ENCODE assay signal across 15 cellular contexts in genomic region chr7:494261-494687, GRCh38. TPM values are rescaled to one million over a fixed set of nuclear protein-coding genes. Genes with fewer than 3 reads are reported as not detected.
DNase-seq lines count a peak whose midpoint lies in the region; ATAC-seq, FAIRE-seq and TF ChIP-seq lines count a peak whose summit lies in the region.
"Had no signal": no experiment of that assay in that cellular context is flagged by ENCODE, and none has a peak within 500 bp of the region (broad histone marks: within the 10 kb centered on the region; RNA-seq: fewer than 3 reads in every experiment).

No MANE protein-coding gene starts in this region.

- no peak overlapping the region for H3K27ac ChIP-seq in pancreas

- H3K36me3 ChIP-seq in pancreas = peaks cover 0 to 26% (median 0%) of the 10 kb centered on the region in 3 donors

- H3K4me1 ChIP-seq in pancreas = peaks cover 0 to 8% (median 0%) of the 10 kb centered on the region in 3 donors

- intact Hi-C loops in pancreas (cut with DNase I) = loop anchor here in 1 of 3 donors (10.0 kb wide), 1 partner anchor 129 kb away; no protein-coding TSS in a partner anchor

- DNase-seq in D341Med (ENCODE audit: low spot score) (peak; percentile 77), GM19240 (ENCODE audit: insufficient read length, low spot score) (peak; percentile 73), epithelial cell of esophagus (ENCODE audit: low read depth) (peak; percentile 18), pancreas (peak in 4 of 6 donors; percentile 8 to 79 (median 20)), C1 segment of cervical spinal cord (lab: John Stamatoyannopoulos, UW) (no peak), inferior parietal cortex (ENCODE audit: extremely low spot score) (no peak), HT-29 (ENCODE audit: low spot score) (no peak)
- DNase-seq: activated CD4-positive, alpha-beta T cell treated with anti-CD3 and anti-CD28 coated beads for 1 hour; activated effector memory CD4-positive, alpha-beta T cell treated with Interleukin-2 at 50 U/mL for 16 hours; GOT3; mesenchymal stem cell; NCI-H1694; NCI-H446; SHP77 treated with DMSO at 0.1 percent for 48 hours; stimulated activated CD4-positive, alpha-beta T cell treated with anti-CD3 and anti-CD28 coated beads, Interleukin-2, amount 100 ng/mL, for 48 hours had no signal

- no peak overlapping the region for H3K4me3 ChIP-seq in epithelial cell of esophagus (ENCODE audit: low read length)
- no peak overlapping the region for H3K4me3 ChIP-seq in pancreas

- TF ChIP-seq CTCF in epithelial cell of esophagus (IDR thresholded peaks at IDR 0.05; ENCODE audit: insufficient read depth, low read depth, low read length, missing control alignments) (no peak), pancreas (IDR thresholded peaks at IDR 0.05) (no peak)

- no peak for ATAC-seq in pancreas

- WGBS in pancreas, 2 donors = 75 to 77% methylated on average over 30 to 31 of the region's 31 CpGs

- no peak for FAIRE-seq in pancreas (lab: Jason Lieb, UNC)

- H3K27me3 ChIP-seq in pancreas = no peaks in the 10 kb centered on the region

- no peaks in the 10 kb centered on the region for H3K9me3 ChIP-seq in pancreas

RNA-seq across cellular contexts. Expression of gene PDGFA, which starts 25.4 kb away (rescaled TPM):
- total RNA-seq in pancreas = 100 to 1,000 TPM in 1 of 6 donors, 10 to 100 TPM in 5; 54.1 to 175 (median 81.5) TPM
- polyA plus RNA-seq in pancreas = 10 to 100 TPM; 53.3 to 60.4 TPM
- total RNA-seq in HT-29 (2014; rRNA removed; shearing (Covaris generic)) = 15.8 and 17.3 TPM in 2 replicates

Comparison
In these comparisons a context has a peak if more than half of its experiments do, and no peak if none do; other contexts are left out.
1. DNase-seq: peak in D341Med (single experiment), GM19240 (single experiment), epithelial cell of esophagus (single experiment) and pancreas (4 of 6); none in C1 segment of cervical spinal cord (0 of 14), inferior parietal cortex (single experiment) and HT-29 (single experiment).